In the genomic region with DNA sequence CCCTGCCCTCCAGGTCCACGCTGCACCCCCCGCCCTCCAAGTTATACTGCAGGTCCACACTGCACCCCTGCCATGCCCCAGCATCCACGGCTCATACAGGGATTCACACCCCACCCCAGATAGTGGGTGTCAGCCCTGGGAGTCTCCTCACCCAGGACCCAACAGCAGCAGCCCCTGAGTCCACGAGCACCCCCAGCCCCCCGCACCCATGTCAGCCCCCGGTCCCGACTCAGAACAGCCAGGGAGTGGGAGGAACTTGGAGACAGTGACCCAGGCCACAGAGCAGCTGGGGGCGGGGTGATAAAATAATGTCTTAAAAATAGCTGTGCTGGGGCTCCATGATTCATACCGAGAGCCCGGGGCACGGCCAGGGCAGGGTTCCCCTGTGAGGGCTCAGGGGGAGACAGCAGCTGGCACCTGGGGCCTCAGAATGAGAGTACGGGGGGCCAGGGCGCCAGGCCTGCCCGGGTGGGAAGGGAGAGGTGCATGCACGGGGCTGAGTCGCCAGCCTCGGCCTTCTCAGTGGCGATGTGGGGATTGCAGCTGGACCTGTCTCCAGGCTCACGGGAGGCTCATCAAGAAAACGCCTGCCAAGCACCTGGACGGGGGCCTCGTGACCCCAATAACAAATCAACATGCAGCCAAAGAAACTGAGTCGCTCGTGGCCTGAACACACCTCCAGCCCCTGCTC, we compare ENCODE assay signal across 9 cellular contexts. TPM values are rescaled to one million over a fixed set of nuclear protein-coding genes. Genes with fewer than 3 reads are reported as not detected.
DNase-seq lines count a peak whose midpoint lies in the region; ATAC-seq and TF ChIP-seq lines count a peak whose summit lies in the region.
"Had no signal": no experiment of that assay in that cellular context is flagged by ENCODE, and none has a peak within 500 bp of the region (broad histone marks: within the 10 kb centered on the region; RNA-seq: fewer than 3 reads in every experiment).

No MANE protein-coding gene starts in this region.

- no peaks in the 10 kb centered on the region for H3K36me3 ChIP-seq in CD4-positive, CD25-positive, alpha-beta regulatory T cell (ENCODE audit: control insufficient read depth, insufficient read depth, low read length)
- no peaks in the 10 kb centered on the region for H3K36me3 ChIP-seq in mucosa of descending colon (ENCODE audit: low read depth)

- H3K4me3 ChIP-seq in CD4-positive, CD25-positive, alpha-beta regulatory T cell (ENCODE audit: low read depth, low read length): no peak overlapping the region
- H3K4me3 ChIP-seq in HL-60 (replicated peaks; ENCODE audit: insufficient read depth, low read length) (peak overlapping the region; percentile 8; the same call in 1 of the 2 replicates), mucosa of descending colon (no peak overlapping the region)

- H3K27ac ChIP-seq in CD4-positive, CD25-positive, alpha-beta regulatory T cell (ENCODE audit: insufficient read depth, low read length, poor library complexity, severe bottlenecking): peak overlapping the region; percentile 14
- peak overlapping the region; percentile 37 for H3K27ac ChIP-seq in HL-60 (replicated peaks)

- H3K9me3 Mint-ChIP-seq in CD4-positive, CD25-positive, alpha-beta regulatory T cell: no peaks in the 10 kb centered on the region

- H3K36me3 Mint-ChIP-seq in CD4-positive, CD25-positive, alpha-beta regulatory T cell: no peaks in the 10 kb centered on the region

- no peak for TF ChIP-seq CTCF in HL-60 (IDR thresholded peaks at IDR 0.05; ENCODE audit: insufficient read depth, low read length)
- TF ChIP-seq CTCF in mucosa of descending colon (IDR thresholded peaks at IDR 0.05): no peak

- DNase-seq in CD4-positive, CD25-positive, alpha-beta regulatory T cell: peak in 1 of 3 donors; percentile 69
- peak in 1 of 2 experiments; percentile 47 for DNase-seq in HL-60 (ENCODE audit: low read depth in 1 of 2, low spot score in 1 of 2)
- DNase-seq in activated CD8-positive, alpha-beta memory T cell treated with anti-CD3 and anti-CD28 coated beads, Interleukin-2, amount 50 U/mL, for 48 hours: peak; percentile 86
- peak; percentile 49 to 66 (median 55) for DNase-seq in mucosa of descending colon
- DNase-seq in ureter (ENCODE audit: low spot score): peak; percentile 39
- DNase-seq in NCI-H345 treated with DMSO at 0.1 percent for 48 hours (lab: John Stamatoyannopoulos, UW; ENCODE audit: unreplicated experiment): no peak
- no peak for DNase-seq in 8988T

- no peaks in the 10 kb centered on the region for H3K27me3 ChIP-seq in CD4-positive, CD25-positive, alpha-beta regulatory T cell (ENCODE audit: control insufficient read depth, insufficient read depth, low read length)
- H3K27me3 ChIP-seq in HL-60 (ENCODE audit: insufficient read depth, poor library complexity, severe bottlenecking): no peaks in the 10 kb centered on the region

- H3K4me1 Mint-ChIP-seq in CD4-positive, CD25-positive, alpha-beta regulatory T cell: peaks cover 0 to 37% (median 9%) of the 10 kb centered on the region in 4 donors

- no peaks in the 10 kb centered on the region for H3K27me3 Mint-ChIP-seq in CD4-positive, CD25-positive, alpha-beta regulatory T cell

- ATAC-seq in CD4-positive, CD25-positive, alpha-beta regulatory T cell (ENCODE audit: low read depth in 2 of 2): no peak
- ATAC-seq in GM19397 (IDR thresholded peaks at IDR 0.05; ENCODE audit: unreplicated experiment) (peak; percentile 38), mucosa of descending colon (no peak)

- H3K9me3 ChIP-seq in CD4-positive, CD25-positive, alpha-beta regulatory T cell (ENCODE audit: control insufficient read depth in 2 of 2, low read length in 2 of 2): no peaks in the 10 kb centered on the region
- no peaks in the 10 kb centered on the region for H3K9me3 ChIP-seq in mucosa of descending colon

- peaks cover 43% of the 10 kb centered on the region for H3K4me1 ChIP-seq in CD4-positive, CD25-positive, alpha-beta regulatory T cell (ENCODE audit: control insufficient read depth, insufficient read depth, low read length, poor library complexity, severe bottlenecking)
- H3K4me1 ChIP-seq in mucosa of descending colon (ENCODE audit: low read depth): peaks cover 67% of the 10 kb centered on the region

- intact Hi-C loops in mucosa of descending colon (cut with DNase I, micrococcal nuclease): no loop called here

- H3K4me3 Mint-ChIP-seq in CD4-positive, CD25-positive, alpha-beta regulatory T cell: peak overlapping the region; percentile 52 to 93 (median 70)

- peak overlapping the region in 1 of 3 donors; percentile 55 for H3K27ac Mint-ChIP-seq in CD4-positive, CD25-positive, alpha-beta regulatory T cell

RNA-seq across cellular contexts. Expression of a gene that starts 29.8 kb away (rescaled TPM):
- total RNA-seq in CD4-positive, CD25-positive, alpha-beta regulatory T cell: 5.5 TPM
- 1 to 10 TPM; 2.9 to 8.8 (median 6.2) TPM for polyA plus RNA-seq in CD4-positive, CD25-positive, alpha-beta regulatory T cell
- total RNA-seq in mucosa of descending colon (100 to 1,000 TPM in 1 of 3 donors, 10 to 100 TPM in 2; 80.7 to 153 (median 98.8) TPM), ureter (20.6 TPM)

RNA-seq across cellular contexts. Expression of a gene that starts 48.3 kb away (rescaled TPM):
- total RNA-seq in CD4-positive, CD25-positive, alpha-beta regulatory T cell: 67.8 TPM
- 10 to 100 TPM; 23.9 to 30.8 (median 28.4) TPM for polyA plus RNA-seq in CD4-positive, CD25-positive, alpha-beta regulatory T cell
- total RNA-seq in mucosa of descending colon (10 to 100 TPM; 36.9 to 48.8 (median 48.2) TPM), ureter (43.4 TPM)

RNA-seq across cellular contexts. Expression of a gene that starts 50.7 kb away (rescaled TPM):
- total RNA-seq in CD4-positive, CD25-positive, alpha-beta regulatory T cell: 36.8 TPM
- polyA plus RNA-seq in CD4-positive, CD25-positive, alpha-beta regulatory T cell: 10 to 100 TPM; 18.3 to 30.4 (median 24.8) TPM
- 10 to 100 TPM; 14.9 to 20.9 (median 15.8) TPM for total RNA-seq in mucosa of descending colon
- 14.6 TPM for total RNA-seq in ureter

RNA-seq across cellular contexts. Expression of a gene that starts 58.3 kb away (rescaled TPM):
- not detected for total RNA-seq in CD4-positive, CD25-positive, alpha-beta regulatory T cell
- not detected for polyA plus RNA-seq in CD4-positive, CD25-positive, alpha-beta regulatory T cell
- 1 to 10 TPM in 2 of 3 donors, under 1 TPM in 1; 0.47 to 2.3 (median 2.1) TPM for total RNA-seq in mucosa of descending colon
- total RNA-seq in ureter: 0.44 TPM
- total RNA-seq: bronchial epithelial cell had no signal

Comparison
In these comparisons a context has a peak if more than half of its experiments do, and no peak if none do; other contexts are left out.
1. DNase-seq: peak in activated CD8-positive, alpha-beta memory T cell treated with anti-CD3 and anti-CD28 coated beads, Interleukin-2, amount 50 U/mL, for 48 hours (single experiment), mucosa of descending colon (3 of 3) and ureter (single experiment); none in NCI-H345 treated with DMSO at 0.1 percent for 48 hours (single experiment) and 8988T (single experiment).